1 cellular context compared by ENCODE assay signal in the genomic region with DNA sequence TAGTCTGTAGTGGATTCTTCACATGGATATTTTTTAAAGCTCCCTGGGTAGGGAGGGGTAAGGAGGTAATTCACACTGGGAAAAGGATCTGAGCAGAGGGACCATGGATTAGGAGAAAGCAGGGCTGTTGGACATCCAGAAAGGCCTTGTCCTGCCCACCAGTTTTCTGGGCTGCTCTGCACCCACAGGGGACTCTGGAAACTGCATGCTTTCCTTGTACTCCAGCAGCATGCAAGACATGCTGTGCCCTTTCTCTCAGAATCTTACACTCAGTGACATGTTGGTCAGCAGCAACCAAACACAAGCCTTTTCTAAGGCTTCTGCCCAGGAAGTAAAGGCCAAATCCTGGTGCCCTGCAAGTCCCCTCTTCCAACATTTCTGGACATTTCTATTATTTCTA.
TF ChIP-seq lines count a peak whose summit lies in the region.

No MANE protein-coding gene starts in this region.

TF ChIP-seq in liver, 16 proteins besides CTCF, POLR2A, EP300 and RAD21 (continued from another document):
- TF ChIP-seq, protein P1, sequence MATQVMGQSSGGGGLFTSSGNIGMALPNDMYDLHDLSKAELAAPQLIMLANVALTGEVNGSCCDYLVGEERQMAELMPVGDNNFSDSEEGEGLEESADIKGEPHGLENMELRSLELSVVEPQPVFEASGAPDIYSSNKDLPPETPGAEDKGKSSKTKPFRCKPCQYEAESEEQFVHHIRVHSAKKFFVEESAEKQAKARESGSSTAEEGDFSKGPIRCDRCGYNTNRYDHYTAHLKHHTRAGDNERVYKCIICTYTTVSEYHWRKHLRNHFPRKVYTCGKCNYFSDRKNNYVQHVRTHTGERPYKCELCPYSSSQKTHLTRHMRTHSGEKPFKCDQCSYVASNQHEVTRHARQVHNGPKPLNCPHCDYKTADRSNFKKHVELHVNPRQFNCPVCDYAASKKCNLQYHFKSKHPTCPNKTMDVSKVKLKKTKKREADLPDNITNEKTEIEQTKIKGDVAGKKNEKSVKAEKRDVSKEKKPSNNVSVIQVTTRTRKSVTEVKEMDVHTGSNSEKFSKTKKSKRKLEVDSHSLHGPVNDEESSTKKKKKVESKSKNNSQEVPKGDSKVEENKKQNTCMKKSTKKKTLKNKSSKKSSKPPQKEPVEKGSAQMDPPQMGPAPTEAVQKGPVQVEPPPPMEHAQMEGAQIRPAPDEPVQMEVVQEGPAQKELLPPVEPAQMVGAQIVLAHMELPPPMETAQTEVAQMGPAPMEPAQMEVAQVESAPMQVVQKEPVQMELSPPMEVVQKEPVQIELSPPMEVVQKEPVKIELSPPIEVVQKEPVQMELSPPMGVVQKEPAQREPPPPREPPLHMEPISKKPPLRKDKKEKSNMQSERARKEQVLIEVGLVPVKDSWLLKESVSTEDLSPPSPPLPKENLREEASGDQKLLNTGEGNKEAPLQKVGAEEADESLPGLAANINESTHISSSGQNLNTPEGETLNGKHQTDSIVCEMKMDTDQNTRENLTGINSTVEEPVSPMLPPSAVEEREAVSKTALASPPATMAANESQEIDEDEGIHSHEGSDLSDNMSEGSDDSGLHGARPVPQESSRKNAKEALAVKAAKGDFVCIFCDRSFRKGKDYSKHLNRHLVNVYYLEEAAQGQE (IDR thresholded peaks at IDR 0.05) = no peak
- TF ChIP-seq YY1 (IDR thresholded peaks at IDR 0.05) (no peak), HNF4A (conservative IDR thresholded peaks at IDR 0.05) (no peak)
